Comparison of ENCODE assay signal across 1 cellular context in the genomic region with DNA sequence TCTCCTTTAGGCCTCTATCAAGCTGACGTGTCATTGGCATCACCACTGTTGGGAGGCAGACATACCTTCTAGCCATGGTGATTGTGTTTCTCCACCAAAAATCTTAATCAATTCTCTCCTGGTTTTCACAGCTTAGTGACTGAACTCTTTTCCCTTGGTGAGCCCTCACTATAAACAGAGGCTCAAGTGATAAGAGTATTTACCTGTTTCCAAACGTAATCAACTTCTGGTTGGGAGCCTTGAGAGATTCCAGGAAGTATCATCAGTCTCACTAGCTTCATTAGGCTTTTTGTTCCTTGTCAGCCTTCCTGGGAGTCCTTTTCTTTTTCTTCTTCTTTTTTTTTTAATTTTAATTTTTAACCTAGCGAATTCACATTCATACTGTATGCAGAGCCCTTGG.
TF ChIP-seq lines count a peak whose summit lies in the region.

No MANE protein-coding gene starts in this region.

TF ChIP-seq in HepG2, 621 proteins besides CTCF, POLR2A, EP300 and RAD21 (continued from another document and continues in another):
- TF ChIP-seq, protein P1, sequence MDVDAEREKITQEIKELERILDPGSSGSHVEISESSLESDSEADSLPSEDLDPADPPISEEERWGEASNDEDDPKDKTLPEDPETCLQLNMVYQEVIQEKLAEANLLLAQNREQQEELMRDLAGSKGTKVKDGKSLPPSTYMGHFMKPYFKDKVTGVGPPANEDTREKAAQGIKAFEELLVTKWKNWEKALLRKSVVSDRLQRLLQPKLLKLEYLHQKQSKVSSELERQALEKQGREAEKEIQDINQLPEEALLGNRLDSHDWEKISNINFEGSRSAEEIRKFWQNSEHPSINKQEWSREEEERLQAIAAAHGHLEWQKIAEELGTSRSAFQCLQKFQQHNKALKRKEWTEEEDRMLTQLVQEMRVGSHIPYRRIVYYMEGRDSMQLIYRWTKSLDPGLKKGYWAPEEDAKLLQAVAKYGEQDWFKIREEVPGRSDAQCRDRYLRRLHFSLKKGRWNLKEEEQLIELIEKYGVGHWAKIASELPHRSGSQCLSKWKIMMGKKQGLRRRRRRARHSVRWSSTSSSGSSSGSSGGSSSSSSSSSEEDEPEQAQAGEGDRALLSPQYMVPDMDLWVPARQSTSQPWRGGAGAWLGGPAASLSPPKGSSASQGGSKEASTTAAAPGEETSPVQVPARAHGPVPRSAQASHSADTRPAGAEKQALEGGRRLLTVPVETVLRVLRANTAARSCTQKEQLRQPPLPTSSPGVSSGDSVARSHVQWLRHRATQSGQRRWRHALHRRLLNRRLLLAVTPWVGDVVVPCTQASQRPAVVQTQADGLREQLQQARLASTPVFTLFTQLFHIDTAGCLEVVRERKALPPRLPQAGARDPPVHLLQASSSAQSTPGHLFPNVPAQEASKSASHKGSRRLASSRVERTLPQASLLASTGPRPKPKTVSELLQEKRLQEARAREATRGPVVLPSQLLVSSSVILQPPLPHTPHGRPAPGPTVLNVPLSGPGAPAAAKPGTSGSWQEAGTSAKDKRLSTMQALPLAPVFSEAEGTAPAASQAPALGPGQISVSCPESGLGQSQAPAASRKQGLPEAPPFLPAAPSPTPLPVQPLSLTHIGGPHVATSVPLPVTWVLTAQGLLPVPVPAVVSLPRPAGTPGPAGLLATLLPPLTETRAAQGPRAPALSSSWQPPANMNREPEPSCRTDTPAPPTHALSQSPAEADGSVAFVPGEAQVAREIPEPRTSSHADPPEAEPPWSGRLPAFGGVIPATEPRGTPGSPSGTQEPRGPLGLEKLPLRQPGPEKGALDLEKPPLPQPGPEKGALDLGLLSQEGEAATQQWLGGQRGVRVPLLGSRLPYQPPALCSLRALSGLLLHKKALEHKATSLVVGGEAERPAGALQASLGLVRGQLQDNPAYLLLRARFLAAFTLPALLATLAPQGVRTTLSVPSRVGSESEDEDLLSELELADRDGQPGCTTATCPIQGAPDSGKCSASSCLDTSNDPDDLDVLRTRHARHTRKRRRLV (CRISPR knock-in tag; IDR thresholded peaks at IDR 0.05) = no peak
- TF ChIP-seq ZNF577 (CRISPR knock-in tag; IDR thresholded peaks at IDR 0.05; ENCODE audit: borderline replicate concordance, low read depth) (no peak), SP140L (CRISPR knock-in tag; IDR thresholded peaks at IDR 0.05; ENCODE audit: borderline replicate concordance) (no peak), ZNF441 (CRISPR knock-in tag; IDR thresholded peaks at IDR 0.05; ENCODE audit: borderline replicate concordance) (no peak), TEAD2 (CRISPR knock-in tag; IDR thresholded peaks at IDR 0.05) (no peak), KDM6A (CRISPR knock-in tag; IDR thresholded peaks at IDR 0.05; ENCODE audit: low read depth) (no peak), ZBTB20 (CRISPR knock-in tag; IDR thresholded peaks at IDR 0.05; ENCODE audit: borderline replicate concordance, low read depth) (no peak), SMAD3 (CRISPR knock-in tag; IDR thresholded peaks at IDR 0.05) (no peak), ZNF670 (CRISPR knock-in tag; IDR thresholded peaks at IDR 0.05; ENCODE audit: borderline replicate concordance) (no peak), ZNF563 (CRISPR knock-in tag; IDR thresholded peaks at IDR 0.05) (no peak), TBP (CRISPR knock-in tag; IDR thresholded peaks at IDR 0.05) (no peak), SP2 (CRISPR knock-in tag; IDR thresholded peaks at IDR 0.05) (no peak), ZNF598 (CRISPR knock-in tag; IDR thresholded peaks at IDR 0.05; ENCODE audit: borderline replicate concordance) (no peak), SIN3A (IDR thresholded peaks at IDR 0.05; ENCODE audit: borderline replicate concordance, low read depth, low read length) (no peak), SRSF9 (IDR thresholded peaks at IDR 0.05; ENCODE audit: borderline replicate concordance, insufficient read depth, low read depth, low read length, poor library complexity, severe bottlenecking) (no peak), ZSCAN25 (CRISPR knock-in tag; IDR thresholded peaks at IDR 0.05) (no peak), JUND (CRISPR knock-in tag; IDR thresholded peaks at IDR 0.05) (no peak), FOXP1 (IDR thresholded peaks at IDR 0.05) (no peak), FOXP1 (CRISPR knock-in tag; IDR thresholded peaks at IDR 0.05) (peak; percentile 91), NFE2 (CRISPR knock-in tag; IDR thresholded peaks at IDR 0.05) (no peak), POLR2AphosphoS5 (IDR thresholded peaks at IDR 0.05; ENCODE audit: low read depth, low read length) (no peak), NR3C1 (CRISPR knock-in tag; IDR thresholded peaks at IDR 0.05) (no peak)
- TF ChIP-seq, protein P2, sequence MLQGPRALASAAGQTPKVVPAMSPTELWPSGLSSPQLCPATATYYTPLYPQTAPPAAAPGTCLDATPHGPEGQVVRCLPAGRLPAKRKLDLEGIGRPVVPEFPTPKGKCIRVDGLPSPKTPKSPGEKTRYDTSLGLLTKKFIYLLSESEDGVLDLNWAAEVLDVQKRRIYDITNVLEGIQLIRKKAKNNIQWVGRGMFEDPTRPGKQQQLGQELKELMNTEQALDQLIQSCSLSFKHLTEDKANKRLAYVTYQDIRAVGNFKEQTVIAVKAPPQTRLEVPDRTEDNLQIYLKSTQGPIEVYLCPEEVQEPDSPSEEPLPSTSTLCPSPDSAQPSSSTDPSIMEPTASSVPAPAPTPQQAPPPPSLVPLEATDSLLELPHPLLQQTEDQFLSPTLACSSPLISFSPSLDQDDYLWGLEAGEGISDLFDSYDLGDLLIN (CRISPR knock-in tag; IDR thresholded peaks at IDR 0.05; ENCODE audit: borderline replicate concordance) = no peak
- TF ChIP-seq, protein P3, sequence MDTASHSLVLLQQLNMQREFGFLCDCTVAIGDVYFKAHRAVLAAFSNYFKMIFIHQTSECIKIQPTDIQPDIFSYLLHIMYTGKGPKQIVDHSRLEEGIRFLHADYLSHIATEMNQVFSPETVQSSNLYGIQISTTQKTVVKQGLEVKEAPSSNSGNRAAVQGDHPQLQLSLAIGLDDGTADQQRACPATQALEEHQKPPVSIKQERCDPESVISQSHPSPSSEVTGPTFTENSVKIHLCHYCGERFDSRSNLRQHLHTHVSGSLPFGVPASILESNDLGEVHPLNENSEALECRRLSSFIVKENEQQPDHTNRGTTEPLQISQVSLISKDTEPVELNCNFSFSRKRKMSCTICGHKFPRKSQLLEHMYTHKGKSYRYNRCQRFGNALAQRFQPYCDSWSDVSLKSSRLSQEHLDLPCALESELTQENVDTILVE (CRISPR knock-in tag; IDR thresholded peaks at IDR 0.05) = no peak
- TF ChIP-seq, protein P4, sequence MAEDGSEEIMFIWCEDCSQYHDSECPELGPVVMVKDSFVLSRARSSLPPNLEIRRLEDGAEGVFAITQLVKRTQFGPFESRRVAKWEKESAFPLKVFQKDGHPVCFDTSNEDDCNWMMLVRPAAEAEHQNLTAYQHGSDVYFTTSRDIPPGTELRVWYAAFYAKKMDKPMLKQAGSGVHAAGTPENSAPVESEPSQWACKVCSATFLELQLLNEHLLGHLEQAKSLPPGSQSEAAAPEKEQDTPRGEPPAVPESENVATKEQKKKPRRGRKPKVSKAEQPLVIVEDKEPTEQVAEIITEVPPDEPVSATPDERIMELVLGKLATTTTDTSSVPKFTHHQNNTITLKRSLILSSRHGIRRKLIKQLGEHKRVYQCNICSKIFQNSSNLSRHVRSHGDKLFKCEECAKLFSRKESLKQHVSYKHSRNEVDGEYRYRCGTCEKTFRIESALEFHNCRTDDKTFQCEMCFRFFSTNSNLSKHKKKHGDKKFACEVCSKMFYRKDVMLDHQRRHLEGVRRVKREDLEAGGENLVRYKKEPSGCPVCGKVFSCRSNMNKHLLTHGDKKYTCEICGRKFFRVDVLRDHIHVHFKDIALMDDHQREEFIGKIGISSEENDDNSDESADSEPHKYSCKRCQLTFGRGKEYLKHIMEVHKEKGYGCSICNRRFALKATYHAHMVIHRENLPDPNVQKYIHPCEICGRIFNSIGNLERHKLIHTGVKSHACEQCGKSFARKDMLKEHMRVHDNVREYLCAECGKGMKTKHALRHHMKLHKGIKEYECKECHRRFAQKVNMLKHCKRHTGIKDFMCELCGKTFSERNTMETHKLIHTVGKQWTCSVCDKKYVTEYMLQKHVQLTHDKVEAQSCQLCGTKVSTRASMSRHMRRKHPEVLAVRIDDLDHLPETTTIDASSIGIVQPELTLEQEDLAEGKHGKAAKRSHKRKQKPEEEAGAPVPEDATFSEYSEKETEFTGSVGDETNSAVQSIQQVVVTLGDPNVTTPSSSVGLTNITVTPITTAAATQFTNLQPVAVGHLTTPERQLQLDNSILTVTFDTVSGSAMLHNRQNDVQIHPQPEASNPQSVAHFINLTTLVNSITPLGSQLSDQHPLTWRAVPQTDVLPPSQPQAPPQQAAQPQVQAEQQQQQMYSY (CRISPR knock-in tag; IDR thresholded peaks at IDR 0.05) = no peak
- TF ChIP-seq, protein P5, sequence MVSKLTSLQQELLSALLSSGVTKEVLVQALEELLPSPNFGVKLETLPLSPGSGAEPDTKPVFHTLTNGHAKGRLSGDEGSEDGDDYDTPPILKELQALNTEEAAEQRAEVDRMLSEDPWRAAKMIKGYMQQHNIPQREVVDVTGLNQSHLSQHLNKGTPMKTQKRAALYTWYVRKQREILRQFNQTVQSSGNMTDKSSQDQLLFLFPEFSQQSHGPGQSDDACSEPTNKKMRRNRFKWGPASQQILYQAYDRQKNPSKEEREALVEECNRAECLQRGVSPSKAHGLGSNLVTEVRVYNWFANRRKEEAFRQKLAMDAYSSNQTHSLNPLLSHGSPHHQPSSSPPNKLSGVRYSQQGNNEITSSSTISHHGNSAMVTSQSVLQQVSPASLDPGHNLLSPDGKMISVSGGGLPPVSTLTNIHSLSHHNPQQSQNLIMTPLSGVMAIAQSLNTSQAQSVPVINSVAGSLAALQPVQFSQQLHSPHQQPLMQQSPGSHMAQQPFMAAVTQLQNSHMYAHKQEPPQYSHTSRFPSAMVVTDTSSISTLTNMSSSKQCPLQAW (CRISPR knock-in tag; IDR thresholded peaks at IDR 0.05) = no peak
- TF ChIP-seq, protein P6, sequence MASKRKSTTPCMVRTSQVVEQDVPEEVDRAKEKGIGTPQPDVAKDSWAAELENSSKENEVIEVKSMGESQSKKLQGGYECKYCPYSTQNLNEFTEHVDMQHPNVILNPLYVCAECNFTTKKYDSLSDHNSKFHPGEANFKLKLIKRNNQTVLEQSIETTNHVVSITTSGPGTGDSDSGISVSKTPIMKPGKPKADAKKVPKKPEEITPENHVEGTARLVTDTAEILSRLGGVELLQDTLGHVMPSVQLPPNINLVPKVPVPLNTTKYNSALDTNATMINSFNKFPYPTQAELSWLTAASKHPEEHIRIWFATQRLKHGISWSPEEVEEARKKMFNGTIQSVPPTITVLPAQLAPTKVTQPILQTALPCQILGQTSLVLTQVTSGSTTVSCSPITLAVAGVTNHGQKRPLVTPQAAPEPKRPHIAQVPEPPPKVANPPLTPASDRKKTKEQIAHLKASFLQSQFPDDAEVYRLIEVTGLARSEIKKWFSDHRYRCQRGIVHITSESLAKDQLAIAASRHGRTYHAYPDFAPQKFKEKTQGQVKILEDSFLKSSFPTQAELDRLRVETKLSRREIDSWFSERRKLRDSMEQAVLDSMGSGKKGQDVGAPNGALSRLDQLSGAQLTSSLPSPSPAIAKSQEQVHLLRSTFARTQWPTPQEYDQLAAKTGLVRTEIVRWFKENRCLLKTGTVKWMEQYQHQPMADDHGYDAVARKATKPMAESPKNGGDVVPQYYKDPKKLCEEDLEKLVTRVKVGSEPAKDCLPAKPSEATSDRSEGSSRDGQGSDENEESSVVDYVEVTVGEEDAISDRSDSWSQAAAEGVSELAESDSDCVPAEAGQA (IDR thresholded peaks at IDR 0.05; ENCODE audit: low read depth) = no peak
- TF ChIP-seq, protein P6 (CRISPR knock-in tag; IDR thresholded peaks at IDR 0.05; ENCODE audit: borderline replicate concordance) = no peak
- TF ChIP-seq, protein P7, sequence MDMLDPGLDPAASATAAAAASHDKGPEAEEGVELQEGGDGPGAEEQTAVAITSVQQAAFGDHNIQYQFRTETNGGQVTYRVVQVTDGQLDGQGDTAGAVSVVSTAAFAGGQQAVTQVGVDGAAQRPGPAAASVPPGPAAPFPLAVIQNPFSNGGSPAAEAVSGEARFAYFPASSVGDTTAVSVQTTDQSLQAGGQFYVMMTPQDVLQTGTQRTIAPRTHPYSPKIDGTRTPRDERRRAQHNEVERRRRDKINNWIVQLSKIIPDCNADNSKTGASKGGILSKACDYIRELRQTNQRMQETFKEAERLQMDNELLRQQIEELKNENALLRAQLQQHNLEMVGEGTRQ (IDR thresholded peaks at IDR 0.05; ENCODE audit: low read depth, low read length) = no peak
- TF ChIP-seq, protein P7 (CRISPR knock-in tag; IDR thresholded peaks at IDR 0.05; ENCODE audit: borderline replicate concordance) = no peak
- TF ChIP-seq, protein P8, sequence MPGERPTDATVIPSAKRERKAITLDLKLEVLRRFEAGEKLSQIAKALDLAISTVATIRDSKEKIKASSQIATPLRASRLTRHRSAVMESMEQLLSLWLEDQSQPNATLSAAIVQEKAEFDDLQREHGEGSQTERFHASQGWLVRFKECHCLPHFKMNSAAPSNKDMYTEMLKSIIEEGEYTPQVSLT (CRISPR knock-in tag; IDR thresholded peaks at IDR 0.05; ENCODE audit: borderline replicate concordance, low read depth) = no peak
- TF ChIP-seq, protein P9, sequence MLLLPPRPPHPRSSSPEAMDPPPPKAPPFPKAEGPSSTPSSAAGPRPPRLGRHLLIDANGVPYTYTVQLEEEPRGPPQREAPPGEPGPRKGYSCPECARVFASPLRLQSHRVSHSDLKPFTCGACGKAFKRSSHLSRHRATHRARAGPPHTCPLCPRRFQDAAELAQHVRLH (CRISPR knock-in tag; IDR thresholded peaks at IDR 0.05; ENCODE audit: borderline replicate concordance, low read depth) = no peak
